In the genomic region with DNA sequence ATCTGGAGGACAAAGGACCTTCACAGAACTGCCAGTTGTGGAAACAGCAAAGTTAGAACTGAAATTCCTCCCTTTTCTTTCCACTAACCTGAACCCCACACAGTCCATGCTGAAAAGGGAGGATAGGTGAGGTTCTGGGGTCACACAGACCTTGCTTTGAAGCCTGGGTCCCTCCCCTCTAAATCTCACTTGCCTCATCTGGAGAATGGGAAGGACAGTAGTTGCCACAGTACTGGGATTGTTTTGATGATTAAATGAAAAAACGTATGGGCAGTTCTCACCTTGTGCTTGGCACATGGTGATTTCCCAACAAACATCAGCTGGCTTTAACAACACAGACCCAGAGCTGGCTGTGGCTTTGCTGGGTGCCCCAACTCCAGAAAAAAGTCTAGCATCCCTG, we compare ENCODE assay signal across 11 cellular contexts.
"Had no signal": no experiment of that assay in that cellular context is flagged by ENCODE, and none has a peak within 500 bp of the region (broad histone marks: within the 10 kb centered on the region; RNA-seq: fewer than 3 reads in every experiment).

No MANE protein-coding gene starts in this region.

- H3K9ac ChIP-seq: GM23248 had no signal

- H3K4me2 ChIP-seq: GM23338 had no signal

- H3K27ac ChIP-seq: GM23248 had no signal

- H3K4me3 ChIP-seq: GM23248, GM23338, HAP-1 had no signal

- H3K36me3 ChIP-seq: HAP-1 had no signal

- DNase-seq: GM23248, GOT3, H7, H9, HCEC 1CT, HFFc6 had no signal

- H2AFZ ChIP-seq: GM23248, GM23338 had no signal

- H3K4me1 ChIP-seq: HAP-1 had no signal

- FAIRE-seq: H1, H54 had no signal

- H3K9me3 ChIP-seq: HAP-1 had no signal

- ATAC-seq: GM23338, HCT116 had no signal
